ENCODE assay signal across 9 cellular contexts in the genomic region with DNA sequence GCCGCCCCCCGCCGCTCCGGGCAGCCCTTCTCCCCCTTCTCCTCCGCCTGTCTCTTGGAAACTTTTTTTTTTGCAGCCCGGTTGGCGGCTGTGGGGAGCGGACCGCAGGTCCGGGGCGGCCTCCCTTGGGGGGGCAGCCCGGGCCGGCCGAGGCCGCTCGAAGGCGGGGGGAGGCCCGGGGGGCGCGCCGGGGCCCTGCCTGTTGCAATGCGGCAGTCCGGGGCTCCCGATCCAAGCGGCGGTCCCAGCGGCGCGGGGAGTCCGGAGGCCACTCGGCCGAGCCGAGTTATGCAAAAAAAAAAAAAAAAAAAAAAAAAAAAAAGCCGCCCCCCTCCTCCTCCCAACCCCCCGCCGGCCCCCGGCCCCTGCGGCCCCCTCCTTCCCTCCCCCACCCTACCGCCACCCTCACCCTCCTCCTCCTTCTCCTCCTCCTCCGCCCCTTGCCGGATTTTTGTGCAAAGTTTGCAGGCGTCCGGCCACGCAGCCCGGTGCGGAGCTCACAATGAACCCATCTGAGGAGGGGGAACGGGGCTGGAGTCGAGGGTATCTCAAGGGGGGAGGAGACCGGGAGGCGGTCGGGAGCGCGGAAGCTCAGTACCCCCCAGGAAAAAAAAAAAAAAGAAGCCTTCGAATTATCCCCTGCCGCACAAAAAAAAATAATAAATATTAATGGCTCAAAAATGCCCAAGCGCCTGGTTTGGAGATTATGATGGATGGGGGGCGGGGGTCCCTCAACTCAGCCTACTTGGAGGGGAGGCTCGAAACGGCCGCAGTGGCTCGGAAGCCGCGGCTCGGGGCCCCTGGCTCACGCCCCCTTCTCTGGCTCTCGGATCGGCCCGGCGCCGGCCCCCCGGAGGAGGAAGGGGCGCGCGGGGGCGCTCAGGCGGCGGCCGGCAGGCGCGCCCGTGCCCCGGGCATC. TPM values are rescaled to one million over a fixed set of nuclear protein-coding genes. Genes with fewer than 3 reads are reported as not detected.
DNase-seq lines count a peak whose midpoint lies in the region; ATAC-seq and TF ChIP-seq lines count a peak whose summit lies in the region.
"Had no signal": no experiment of that assay in that cellular context is flagged by ENCODE, and none has a peak within 500 bp of the region (broad histone marks: within the 10 kb centered on the region; RNA-seq: fewer than 3 reads in every experiment).

Gene ZNF423, minus strand, starts transcription at position 291 of the 919 bp plus-strand sequence. CDS start 338 bp downstream, outside the sequence.

- H3K27me3 Mint-ChIP-seq in Calu3 (ENCODE audit: unreplicated experiment), result peaks cover 94% of the 10 kb centered on the region

- H3K4me3 ChIP-seq in MG63, result peak within 1 kb of the TSS; percentile 44
- H3K4me3 ChIP-seq in duodenal mucosa (ENCODE audit: low read depth in 1 of 2, low read length in 2 of 2), result peak within 1 kb of the TSS; percentile 57 to 58
- H3K4me3 ChIP-seq in muscle layer of colon (ENCODE audit: low read depth in 1 of 2, low read length in 2 of 2), result peak within 1 kb of the TSS; percentile 56 to 74

- H3K27ac ChIP-seq in duodenal mucosa (ENCODE audit: low read depth, low read length) (peak within 1 kb of the TSS; percentile 56), muscle layer of colon (ENCODE audit: low read depth, low read length) (peak within 1 kb of the TSS; percentile 85)

- H3K36me3 Mint-ChIP-seq in Calu3 (ENCODE audit: insufficient read depth, unreplicated experiment), result peaks cover 17% of the 10 kb centered on the region

- H3K4me1 ChIP-seq in duodenal mucosa (ENCODE audit: control insufficient read depth in 1 of 2, insufficient read depth in 2 of 2, low read length in 2 of 2), result peaks cover 14 to 19% of the 10 kb centered on the region in 2 donors
- H3K4me1 ChIP-seq in muscle layer of colon (ENCODE audit: insufficient read depth, low read length), result peaks cover 13% of the 10 kb centered on the region

- H3K9me3 Mint-ChIP-seq in Calu3 (ENCODE audit: low read depth, unreplicated experiment), result no peaks in the 10 kb centered on the region

- H3K9ac ChIP-seq in duodenal mucosa (ENCODE audit: low read depth in 1 of 2, low read length in 2 of 2), result no peak within 1 kb of the TSS
- H3K9ac ChIP-seq in muscle layer of colon (ENCODE audit: low read length), result no peak within 1 kb of the TSS

- peaks cover 18% of the 10 kb centered on the region for H3K27me3 ChIP-seq in MG63
- H3K27me3 ChIP-seq in duodenal mucosa (ENCODE audit: control insufficient read depth in 1 of 2, insufficient read depth in 2 of 2, low read length in 2 of 2), result peaks cover 34 to 46% of the 10 kb centered on the region in 2 donors
- peaks cover 0 to 3% of the 10 kb centered on the region in 2 donors for H3K27me3 ChIP-seq in muscle layer of colon (ENCODE audit: control insufficient read depth in 1 of 2, insufficient read depth in 2 of 2, low read length in 2 of 2)

- no peaks in the 10 kb centered on the region for H3K9me3 ChIP-seq in MG63
- H3K9me3 ChIP-seq in duodenal mucosa (ENCODE audit: control insufficient read depth in 1 of 2, low read length in 2 of 2), result no peaks in the 10 kb centered on the region
- no peaks in the 10 kb centered on the region for H3K9me3 ChIP-seq in muscle layer of colon (ENCODE audit: low read length)

- peak within 1 kb of the TSS; percentile 72 for H3K4me3 Mint-ChIP-seq in Calu3 (ENCODE audit: low read depth, unreplicated experiment)

- no peak within 1 kb of the TSS for H3K27ac Mint-ChIP-seq in Calu3 (ENCODE audit: unreplicated experiment)

- DNase-seq in Calu3, result no peak
- no peak for DNase-seq in MG63
- no peak for DNase-seq in medulla oblongata (ENCODE audit: extremely low spot score)
- DNase-seq in activated CD4-positive, alpha-beta T cell treated with anti-CD3 and anti-CD28 coated beads, Interleukin-2, amount 50 U/mL, for 4 hours, result no peak

- no peak for TF ChIP-seq CTCF in Calu3 (IDR thresholded peaks at IDR 0.05; ENCODE audit: unreplicated experiment)

- intact Hi-C loops in Calu3 (cut with micrococcal nuclease; ENCODE audit: unreplicated experiment), result no loop called here

- H3K4me1 Mint-ChIP-seq in Calu3 (ENCODE audit: low read depth, unreplicated experiment), result peaks cover 8% of the 10 kb centered on the region

- CTCF ChIA-PET in Calu3 (lab: Charles Lee), result interaction anchor here (0.7 kb wide), 2 partner anchors 45 to 80 kb away, joined by 4 read pairs; no protein-coding TSS in a partner anchor

- ATAC-seq in HG02571 (IDR thresholded peaks at IDR 0.05; ENCODE audit: unreplicated experiment) (no peak), GM18502 (IDR thresholded peaks at IDR 0.05; ENCODE audit: poor library complexity, unreplicated experiment) (no peak)

- BruUV-seq in Calu3 (replicated peaks; lab: Mats Ljungman, UMichigan), result no TSS peak

- H3K36me3 ChIP-seq in MG63, result no peaks in the 10 kb centered on the region
- no peaks in the 10 kb centered on the region for H3K36me3 ChIP-seq in duodenal mucosa (ENCODE audit: control insufficient read depth in 1 of 2, insufficient read depth in 2 of 2, low read length in 2 of 2)
- no peaks in the 10 kb centered on the region for H3K36me3 ChIP-seq in muscle layer of colon (ENCODE audit: insufficient read depth, low read length)

RNA-seq across cellular contexts. Expression of gene ZNF423, which starts in this region (rescaled TPM):
- not detected in 2 replicates for total RNA-seq in Calu3 (2022)
- 0.07 TPM in 1 of 2 replicates, not detected in the other for total RNA-seq in MG63 (2014; rRNA removed; shearing (Covaris generic); ENCODE audit: low replicate concordance)
- total RNA-seq: HT1080 had no signal
